In the genomic region with DNA sequence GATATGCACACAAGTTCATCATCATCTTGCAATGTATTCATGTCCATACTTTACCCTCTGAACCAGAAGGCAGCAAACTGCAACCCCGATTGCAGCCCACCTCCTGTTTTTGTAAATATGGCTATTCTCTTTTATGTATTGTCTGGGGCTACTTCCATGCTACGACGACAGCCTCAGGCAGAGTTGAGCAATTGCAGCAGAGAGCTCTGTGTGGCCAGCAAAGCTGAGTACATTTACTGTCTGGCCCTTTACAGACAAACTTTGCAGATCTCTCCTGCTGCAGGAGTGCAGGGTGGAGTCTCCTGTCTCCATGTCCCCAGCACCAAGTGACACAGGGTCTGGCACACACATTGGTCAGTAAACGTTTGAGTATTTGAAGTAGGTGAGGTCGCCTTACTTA, we compare ENCODE assay signal across 10 cellular contexts. TPM values are rescaled to one million over a fixed set of nuclear protein-coding genes. Genes with fewer than 3 reads are reported as not detected.
A peak's percentile ranks its signal among the peaks of the same experiment; 100 is the strongest.
DNase-seq lines count a peak whose midpoint lies in the region; ATAC-seq, FAIRE-seq and TF ChIP-seq lines count a peak whose summit lies in the region.
"Had no signal": no experiment of that assay in that cellular context is flagged by ENCODE, and none has a peak within 500 bp of the region (broad histone marks: within the 10 kb centered on the region; RNA-seq: fewer than 3 reads in every experiment).

No MANE protein-coding gene starts in this region.

- H3K36me3 ChIP-seq in CD4-positive, alpha-beta memory T cell (ENCODE audit: insufficient read depth, low read length), result peaks cover 6% of the 10 kb centered on the region

- H3K9me3 ChIP-seq in CD4-positive, alpha-beta memory T cell (ENCODE audit: control insufficient read depth in 1 of 2, low read length in 2 of 2), result no peaks in the 10 kb centered on the region

- H3K4me1 Mint-ChIP-seq in CD4-positive, alpha-beta memory T cell, result peaks cover 64 to 88% (median 69%) of the 10 kb centered on the region in 4 donors
- peaks cover 71% of the 10 kb centered on the region for H3K4me1 Mint-ChIP-seq in nephron

- peaks cover 0 to 37% of the 10 kb centered on the region in 2 donors for H3K36me3 Mint-ChIP-seq in CD4-positive, alpha-beta memory T cell
- peaks cover 39% of the 10 kb centered on the region for H3K36me3 Mint-ChIP-seq in nephron (ENCODE audit: low read depth)

- H3K27me3 Mint-ChIP-seq in CD4-positive, alpha-beta memory T cell, result no peaks in the 10 kb centered on the region
- H3K27me3 Mint-ChIP-seq in nephron (ENCODE audit: low read depth), result no peaks in the 10 kb centered on the region
- H3K27me3 Mint-ChIP-seq: stimulated activated naive CD8-positive, alpha-beta T cell treated with anti-CD3 and anti-CD28 coated beads, Interleukin-15, Interleukin-2, amounts not matched to agents 100 ng/mL and 50 ng/mL, for 24 hours had no signal

- DNase-seq in CD4-positive, alpha-beta memory T cell, result no peak
- DNase-seq in NCI-H146 treated with DMSO at 0.1 percent for 48 hours (lab: John Stamatoyannopoulos, UW; ENCODE audit: unreplicated experiment), result peak; percentile 32
- DNase-seq in epithelial cell of esophagus (ENCODE audit: low read depth), result peak; percentile 79
- DNase-seq in stimulated activated CD4-positive, alpha-beta T cell treated with anti-CD3 and anti-CD28 coated beads, Interleukin-2, amount 100 ng/mL, for 24 hours, result no peak
- no peak for DNase-seq in cerebellum (ENCODE audit: low spot score)
- no peak for DNase-seq in RCC 7860 (ENCODE audit: low spot score)

- H3K27ac ChIP-seq in CD4-positive, alpha-beta memory T cell (ENCODE audit: low read depth, low read length), result no peak overlapping the region
- H3K27ac ChIP-seq: KMS-11 had no signal

- peaks cover 89% of the 10 kb centered on the region for H3K4me1 ChIP-seq in CD4-positive, alpha-beta memory T cell (ENCODE audit: insufficient read depth, low read length)

- H3K27ac Mint-ChIP-seq in CD4-positive, alpha-beta memory T cell, result peak overlapping the region in 5 of 7 donors; percentile 22 to 84 (median 54)
- H3K27ac Mint-ChIP-seq in nephron, result peak overlapping the region; percentile 77 to 80 (median 78)
- H3K27ac Mint-ChIP-seq: stimulated activated naive CD8-positive, alpha-beta T cell treated with anti-CD3 and anti-CD28 coated beads, Interleukin-15, Interleukin-2, amounts not matched to agents 100 ng/mL and 50 ng/mL, for 24 hours had no signal

- POLR2A ChIA-PET in CD4-positive, alpha-beta memory T cell (lab: Charles Lee; ENCODE audit: partially characterized antibody), result no interaction called here

- ATAC-seq in GM19452 (IDR thresholded peaks at IDR 0.05; ENCODE audit: unreplicated experiment), result no peak

- no peak overlapping the region for H3K4me3 ChIP-seq in CD4-positive, alpha-beta memory T cell (ENCODE audit: low read length in 2 of 2)
- H3K4me3 ChIP-seq in epithelial cell of esophagus (ENCODE audit: low read length), result no peak overlapping the region

- H3K4me3 Mint-ChIP-seq in CD4-positive, alpha-beta memory T cell, result peak overlapping the region in 5 of 8 donors; percentile 1 to 60 (median 52)
- peak overlapping the region in 1 of 3 experiments; percentile 7 for H3K4me3 Mint-ChIP-seq in nephron
- H3K4me3 Mint-ChIP-seq: stimulated activated naive CD8-positive, alpha-beta T cell treated with anti-CD3 and anti-CD28 coated beads, Interleukin-15, Interleukin-2, amounts not matched to agents 100 ng/mL and 50 ng/mL, for 24 hours had no signal

- peaks cover 0 to 2% (median 0%) of the 10 kb centered on the region in 8 donors for H3K9me3 Mint-ChIP-seq in CD4-positive, alpha-beta memory T cell
- no peaks in the 10 kb centered on the region for H3K9me3 Mint-ChIP-seq in nephron
- H3K9me3 Mint-ChIP-seq: stimulated activated naive CD8-positive, alpha-beta T cell treated with anti-CD3 and anti-CD28 coated beads, Interleukin-15, Interleukin-2, amounts not matched to agents 100 ng/mL and 50 ng/mL, for 24 hours had no signal

- FAIRE-seq in RCC 7860 (lab: Jason Lieb, UNC), result no peak

- TF ChIP-seq CTCF in epithelial cell of esophagus (IDR thresholded peaks at IDR 0.05; ENCODE audit: insufficient read depth, low read depth, low read length, missing control alignments) (no peak), nephron (IDR thresholded peaks at IDR 0.05; ENCODE audit: unreplicated experiment in 3 of 3) (no peak)

- H3K27me3 ChIP-seq in CD4-positive, alpha-beta memory T cell (ENCODE audit: insufficient read depth, low read length), result no peaks in the 10 kb centered on the region

- CTCF ChIA-PET in CD4-positive, alpha-beta memory T cell (lab: Charles Lee; ENCODE audit: partially characterized antibody), result interaction anchor here (1.7 kb wide), 1 partner anchor 15 kb away, joined by 5 read pairs; no protein-coding TSS in a partner anchor

- intact Hi-C loops in CD4-positive, alpha-beta memory T cell (cut with micrococcal nuclease), result no loop called here

RNA-seq across cellular contexts. Expression of a gene that starts 27.0 kb away (rescaled TPM):
- 100 to 1,000 TPM; 335 to 343 TPM for total RNA-seq in CD4-positive, alpha-beta memory T cell
- polyA plus RNA-seq in CD4-positive, alpha-beta memory T cell, result 10 to 100 TPM in 1 of 2 donors, 1 to 10 TPM in 1; 2.7 to 46.9 TPM
- 162 TPM for total RNA-seq in cerebellum

Comparison
In these comparisons a context has a peak if more than half of its experiments do, and no peak if none do; other contexts are left out.
1. DNase-seq: peak in NCI-H146 treated with DMSO at 0.1 percent for 48 hours (single experiment) and epithelial cell of esophagus (single experiment); none in CD4-positive, alpha-beta memory T cell (0 of 5), stimulated activated CD4-positive, alpha-beta T cell treated with anti-CD3 and anti-CD28 coated beads, Interleukin-2, amount 100 ng/mL, for 24 hours (0 of 2), cerebellum (single experiment) and RCC 7860 (single experiment).